Comparison of ENCODE assay signal across 31 cellular contexts in genomic region chr11:95608093-95608492, GRCh38.
DNase-seq lines count a peak whose midpoint lies in the region; ATAC-seq, FAIRE-seq and TF ChIP-seq lines count a peak whose summit lies in the region.
"Had no signal": no experiment of that assay in that cellular context is flagged by ENCODE, and none has a peak within 500 bp of the region (broad histone marks: within the 10 kb centered on the region; RNA-seq: fewer than 3 reads in every experiment).

No MANE protein-coding gene starts in this region.

- H3K27ac ChIP-seq in H9 (ENCODE audit: insufficient read length, low read depth, low read length) (no peak overlapping the region), H1 (ENCODE audit: low read depth, low read length) (no peak overlapping the region)
- H3K27ac ChIP-seq: BLaER1 treated with 17β-estradiol and CSF1 and Interleukin-3, amounts not matched to agents 10 nM and 100 nM; KMS-11; SJCRH30 had no signal

- H3K36me3 Mint-ChIP-seq in H9 (ENCODE audit: insufficient read depth in 1 of 3, low read depth in 3 of 3) (no peaks in the 10 kb centered on the region; a peak in 1 of 7 replicates), neural crest cell (ENCODE audit: low read depth) (no peaks in the 10 kb centered on the region)

- H3K27ac Mint-ChIP-seq in H9 (peak overlapping the region in 2 of 3 experiments; percentile 1 to 58; a peak in 4 of 7 replicates), neural crest cell (ENCODE audit: unreplicated experiment) (peak overlapping the region; percentile 48)
- H3K27ac Mint-ChIP-seq: CD4-positive, alpha-beta T cell had no signal

- H4K91ac ChIP-seq in H9 (ENCODE audit: insufficient read length, low read depth, low read length) (no peak overlapping the region), H1 (replicated peaks; ENCODE audit: insufficient read length, low read length) (no peak overlapping the region)

- no peak for TF ChIP-seq POLR2A in H1 (IDR thresholded peaks at IDR 0.05; ENCODE audit: control extremely low read depth in 1 of 2, low read depth in 2 of 2, low read length in 2 of 2)

- TF ChIP-seq RAD21 in H1 (IDR thresholded peaks at IDR 0.05 in 1 of 2, conservative IDR thresholded peaks at IDR 0.05 in 1 of 2; ENCODE audit: low read depth in 2 of 2, low read length in 2 of 2): no peak

- H3K4me1 ChIP-seq in H9 (ENCODE audit: insufficient read depth, low read length): no peaks in the 10 kb centered on the region
- H3K4me1 ChIP-seq in H1 (replicated peaks in 1 of 4; ENCODE audit: control insufficient read depth in 3 of 4, insufficient read depth in 4 of 4, low read length in 3 of 4): peaks cover 0 to 6% (median 1%) of the 10 kb centered on the region in 4 experiments; a peak in 3 of 7 replicates
- H3K4me1 ChIP-seq: SJCRH30 had no signal

- H4K20me1 ChIP-seq in H9 (ENCODE audit: control insufficient read depth, insufficient read depth, insufficient read length) (no peaks in the 10 kb centered on the region), H1 (replicated peaks in 1 of 2; ENCODE audit: control insufficient read depth in 1 of 2, insufficient read depth in 2 of 2, low read length in 2 of 2) (no peaks in the 10 kb centered on the region)
- H4K20me1 ChIP-seq: BLaER1 treated with 17β-estradiol and CSF1 and Interleukin-3, amounts not matched to agents 10 nM and 100 nM had no signal

- H2BK5ac ChIP-seq in H9 (ENCODE audit: insufficient read length, low read length) (no peak overlapping the region), H1 (ENCODE audit: low read depth, low read length) (no peak overlapping the region; the same call in 1 of the 2 replicates)

- H3K23me2 ChIP-seq in H9 (ENCODE audit: insufficient read length, low read depth, low read length, poor library complexity, severe bottlenecking) (no peaks in the 10 kb centered on the region), H1 (ENCODE audit: low read depth, low read length) (no peaks in the 10 kb centered on the region)

- H3K79me2 ChIP-seq in H9 (ENCODE audit: insufficient read depth, low read length): no peaks in the 10 kb centered on the region
- no peaks in the 10 kb centered on the region for H3K79me2 ChIP-seq in H1 (ENCODE audit: control insufficient read depth in 1 of 2, insufficient read depth in 2 of 2, low read length in 2 of 2)

- H3K9ac ChIP-seq in H9 (ENCODE audit: extremely low read depth, insufficient read length, low read length) (no peak overlapping the region), H1 (replicated peaks in 1 of 4; ENCODE audit: extremely low read depth in 1 of 4, low read depth in 3 of 4, low read length in 3 of 4) (no peak overlapping the region)
- H3K9ac ChIP-seq: BLaER1 treated with 17β-estradiol and CSF1 and Interleukin-3, amounts not matched to agents 10 nM and 100 nM; KMS-11 had no signal

- H2BK20ac ChIP-seq in H9 (ENCODE audit: low read depth, low read length, poor library complexity, severe bottlenecking): no peak overlapping the region
- H2BK20ac ChIP-seq in H1 (ENCODE audit: low read length): no peak overlapping the region; the same call in 1 of the 2 replicates

- TF ChIP-seq CTCF in H9 (conservative IDR thresholded peaks at IDR 0.05) (no peak), H1 (IDR thresholded peaks at IDR 0.05; ENCODE audit: control extremely low read depth in 1 of 3, insufficient read depth in 1 of 3, low read depth in 1 of 3, low read length in 3 of 3) (no peak), neural crest cell (conservative IDR thresholded peaks at IDR 0.05) (no peak)

- POLR2A ChIA-PET in H1 (lab: Charles Lee; ENCODE audit: partially characterized antibody): no interaction called here

- H3K9me3 Mint-ChIP-seq in H9: no peaks in the 10 kb centered on the region
- H3K9me3 Mint-ChIP-seq in neural crest cell: peaks cover 2% of the 10 kb centered on the region
- H3K9me3 Mint-ChIP-seq: CD4-positive, alpha-beta T cell had no signal

- H4K8ac ChIP-seq in H9 (replicated peaks; ENCODE audit: insufficient read length, low read depth, low read length) (no peak overlapping the region), H1 (ENCODE audit: extremely low read depth, insufficient read depth, low read length) (no peak overlapping the region)

- peaks cover 18 to 19% of the 10 kb centered on the region in 2 experiments for H3K4me1 Mint-ChIP-seq in H9
- peaks cover 12% of the 10 kb centered on the region for H3K4me1 Mint-ChIP-seq in neural crest cell

- in situ Hi-C loops in G401 (cut with HindIII; ENCODE audit: low sequenced_read_pairs): no loop called here

- H4K5ac ChIP-seq in H9 (ENCODE audit: insufficient read length, low read depth, low read length) (no peak overlapping the region), H1 (ENCODE audit: insufficient read length, low read depth, low read length) (no peak overlapping the region)

- TF ChIP-seq EP300 in H1 (IDR thresholded peaks at IDR 0.05; ENCODE audit: borderline replicate concordance in 1 of 2, low read depth in 2 of 2, low read length in 2 of 2): no peak

- H3K18ac ChIP-seq in H9 (ENCODE audit: insufficient read length, low read depth, low read length) (no peak overlapping the region), H1 (ENCODE audit: extremely low read depth, low read length) (peak overlapping the region; percentile 62; the same call in 1 of the 2 replicates)

- DNase-seq in H9 (no peak), H1 (ENCODE audit: low read depth in 1 of 2, low spot score in 2 of 2) (no peak), neural crest cell (ENCODE audit: low read depth, low spot score) (no peak), KG1 (lab: John Stamatoyannopoulos, UW) (no peak), G401 (ENCODE audit: low spot score) (no peak)
- no peak for DNase-seq in stimulated activated CD4-positive, alpha-beta T cell treated with anti-CD3 and anti-CD28 coated beads, Interleukin-15, amount 100 ng/mL, for 24 hours
- DNase-seq: AML-193; CD4-positive, alpha-beta T cell; DMS 273 treated with DMSO at 0.1 percent for 48 hours; DMS79; EL; GF-D8; HCEC 1CT; IMR-90; MM.1S; NCI-H1048; NCI-H1417; NCI-H1694; NCI-H2029 treated with DMSO at 0.1 percent for 48 hours; NCI-H446 treated with DMSO at 0.1 percent for 48 hours; NCI-H526; NCI-H82; NK-92 treated with Interleukin-12 subunit alpha and Interleukin-12 subunit beta, amount 100 ng/mL, for 24 hours; PC-3; SJCRH30 had no signal

- CTCF ChIA-PET in H1 (lab: Charles Lee; ENCODE audit: partially characterized antibody): interaction anchor here (0.7 kb wide), 1 partner anchor 66 kb away, joined by 3 read pairs; no protein-coding TSS in a partner anchor

- H3K4me3 ChIP-seq in H1 (ENCODE audit: extremely low read depth in 1 of 4, insufficient read depth in 2 of 4, low read depth in 3 of 4, low read length in 4 of 4): no peak overlapping the region
- H3K4me3 ChIP-seq: BLaER1 treated with 17β-estradiol and CSF1 and Interleukin-3, amounts not matched to agents 10 nM and 100 nM; SJCRH30 had no signal

- no peak for FAIRE-seq in H1 (lab: Jason Lieb, UNC)
- FAIRE-seq: A204.1, GM12891 had no signal

- H3K56ac ChIP-seq in H9 (ENCODE audit: insufficient read length, low read depth, low read length) (no peak overlapping the region), H1 (replicated peaks; ENCODE audit: insufficient read length, low read depth, low read length) (no peak overlapping the region)

- H2AFZ ChIP-seq in H9 (ENCODE audit: low read length) (peak overlapping the region; percentile 85), H1 (ENCODE audit: low read length) (peak overlapping the region; percentile 76)

- H3T11ph ChIP-seq in H9 (ENCODE audit: low read length): no peak overlapping the region

- no peak overlapping the region for H2BK15ac ChIP-seq in H9 (ENCODE audit: low read depth, low read length)
- H2BK15ac ChIP-seq in H1 (ENCODE audit: low read length): no peak overlapping the region

- no peak overlapping the region for H3K4me3 Mint-ChIP-seq in H9
- H3K4me3 Mint-ChIP-seq in neural crest cell: no peak overlapping the region
- H3K4me3 Mint-ChIP-seq: CD4-positive, alpha-beta T cell had no signal

- no peaks in the 10 kb centered on the region for H3K27me3 Mint-ChIP-seq in H9 (ENCODE audit: low read depth)
- H3K27me3 Mint-ChIP-seq in neural crest cell (ENCODE audit: low read depth): no peaks in the 10 kb centered on the region
- H3K27me3 Mint-ChIP-seq: CD4-positive, alpha-beta T cell had no signal

- H3K36me3 ChIP-seq in H1 (ENCODE audit: control insufficient read depth in 2 of 4, insufficient read depth in 4 of 4, low read length in 3 of 4): no peaks in the 10 kb centered on the region
- H3K36me3 ChIP-seq: BLaER1 treated with 17β-estradiol and CSF1 and Interleukin-3, amounts not matched to agents 10 nM and 100 nM; SJCRH30 had no signal

- no peaks in the 10 kb centered on the region for H3K79me1 ChIP-seq in H9 (ENCODE audit: insufficient read depth, low read depth, low read length, poor library complexity, severe bottlenecking)
- no peaks in the 10 kb centered on the region for H3K79me1 ChIP-seq in H1 (ENCODE audit: low read depth, low read length)

- H3K9me3 ChIP-seq in H9 (ENCODE audit: control insufficient read depth, low read depth, low read length) (no peaks in the 10 kb centered on the region), H1 (ENCODE audit: insufficient read depth in 2 of 2, low read depth in 1 of 2, low read length in 1 of 2) (no peaks in the 10 kb centered on the region)
- H3K9me3 ChIP-seq: BLaER1 treated with 17β-estradiol and CSF1 and Interleukin-3, amounts not matched to agents 10 nM and 100 nM; SJCRH30 had no signal

- no peaks in the 10 kb centered on the region for H3K27me3 ChIP-seq in H9 (ENCODE audit: insufficient read depth, low read length)
- H3K27me3 ChIP-seq in H1 (replicated peaks in 1 of 4; ENCODE audit: control insufficient read depth in 3 of 4, extremely low read depth in 1 of 4, insufficient read depth in 3 of 4, low read length in 3 of 4): no peaks in the 10 kb centered on the region
- H3K27me3 ChIP-seq: BLaER1 treated with 17β-estradiol and CSF1 and Interleukin-3, amounts not matched to agents 10 nM and 100 nM; SJCRH30 had no signal

- H3K14ac ChIP-seq in H9 (ENCODE audit: insufficient read depth, low read length) (no peak overlapping the region), H1 (ENCODE audit: insufficient read length) (no peak overlapping the region)

- H3K4me2 ChIP-seq in H9 (ENCODE audit: insufficient read depth, insufficient read length, low read length) (no peak overlapping the region), H1 (ENCODE audit: insufficient read depth in 1 of 2, low read depth in 2 of 2, low read length in 2 of 2) (peak overlapping the region; percentile 24 to 41; a peak in 2 of 4 replicates)
- H3K4me2 ChIP-seq: BLaER1 treated with 17β-estradiol and CSF1 and Interleukin-3, amounts not matched to agents 10 nM and 100 nM; KMS-11 had no signal

- H3K23ac ChIP-seq in H9 (ENCODE audit: insufficient read length, low read depth, low read length) (no peak overlapping the region), H1 (ENCODE audit: insufficient read length) (no peak overlapping the region)

- WGBS in H9 (ENCODE audit: extremely low coverage, insufficient read length, low lambda C conversion rate): no CpG with 5 or more reads among the region's 1 CpG
- 67% methylated on average over 1 of the region's 1 CpG; no CpG with 5 or more reads in 1 of the 2 experiments for WGBS in H1 (ENCODE audit: extremely low coverage in 1 of 2, insufficient coverage in 1 of 2, insufficient read length in 1 of 2, insufficient replicate concordance in 2 of 2, low coverage in 1 of 2, low lambda C conversion rate in 2 of 2, missing lambda C conversion rate in 1 of 2), 2 experiments

- ATAC-seq in GM21390 (IDR thresholded peaks at IDR 0.05; ENCODE audit: unreplicated experiment): no peak
- ATAC-seq: PC-3, Right ventricle myocardium inferior had no signal

- no peak overlapping the region for H2BK12ac ChIP-seq in H9 (ENCODE audit: insufficient read length, low read depth, low read length)
- H2BK12ac ChIP-seq in H1 (ENCODE audit: low read depth, low read length): no peak overlapping the region

- H2BK120ac ChIP-seq in H9 (ENCODE audit: low read depth, low read length, poor library complexity, severe bottlenecking) (no peak overlapping the region), H1 (replicated peaks; ENCODE audit: low read depth, low read length) (no peak overlapping the region)

- H3K4ac ChIP-seq in H9 (ENCODE audit: low read depth, low read length): no peak overlapping the region
- no peak overlapping the region for H3K4ac ChIP-seq in H1 (replicated peaks; ENCODE audit: insufficient read length, low read depth, low read length)

- H2AK5ac ChIP-seq in H9 (ENCODE audit: insufficient read length, low read length) (no peak overlapping the region), H1 (ENCODE audit: low read depth, low read length) (no peak overlapping the region)
